ENCODE assay signal across 9 cellular contexts in the genomic region with DNA sequence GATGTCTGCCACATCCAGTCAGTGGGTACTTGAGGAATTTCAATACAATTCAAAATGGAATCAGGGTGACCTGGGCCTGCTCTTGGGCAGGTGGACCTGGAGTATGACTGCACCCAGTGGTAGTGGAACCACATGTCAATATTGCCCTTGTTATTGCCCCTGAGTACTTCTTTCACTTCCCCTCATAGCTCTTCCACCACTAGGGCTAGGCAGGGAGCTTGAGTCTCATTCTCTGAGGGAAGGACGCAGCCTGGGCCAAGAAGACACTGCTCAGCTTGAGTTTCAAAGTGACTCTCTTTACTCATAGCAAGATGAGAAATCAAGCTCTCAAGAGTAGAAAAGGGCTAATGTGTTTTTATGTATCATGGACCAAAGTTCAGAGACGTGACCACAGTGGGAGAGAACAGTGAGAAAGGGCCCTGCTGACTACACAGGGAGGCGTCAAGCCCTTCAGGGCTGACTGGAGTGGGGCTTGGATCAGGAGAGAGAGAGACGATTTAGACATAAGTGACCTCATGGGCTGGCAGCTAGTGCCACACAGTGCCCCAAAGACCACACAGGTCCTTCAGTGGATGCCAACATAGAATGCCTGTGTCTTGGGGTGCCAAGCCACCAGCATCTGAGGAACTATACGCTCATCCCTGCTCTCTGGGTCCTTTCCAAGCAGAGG. TPM values are rescaled to one million over a fixed set of nuclear protein-coding genes. Genes with fewer than 3 reads are reported as not detected.
DNase-seq lines count a peak whose midpoint lies in the region; ATAC-seq, FAIRE-seq and TF ChIP-seq lines count a peak whose summit lies in the region.
"Had no signal": no experiment of that assay in that cellular context is flagged by ENCODE, and none has a peak within 500 bp of the region (broad histone marks: within the 10 kb centered on the region; RNA-seq: fewer than 3 reads in every experiment).

No MANE protein-coding gene starts in this region.

- WGBS in GM12878 (ENCODE audit: insufficient coverage, insufficient replicate concordance, low lambda C conversion rate, missing lambda C conversion rate): 24% methylated on average over 5 of the region's 5 CpGs

- H3K9ac ChIP-seq in GM12878 (ENCODE audit: control insufficient read depth, insufficient read depth, low read length): no peak overlapping the region

- peak overlapping the region; percentile 69 for H3K4me2 ChIP-seq in GM12878 (ENCODE audit: control insufficient read depth, insufficient read depth)

- POLR2A ChIA-PET in GM12878 (lab: Charles Lee): interaction anchor here (0.9 to 1.8 kb wide), 10 partner anchors 11 to 60 kb away, joined by 3 to 7 read pairs (median 4); a partner anchor contains a TSS

- peak; percentile 79 for ATAC-seq in HG03135 (IDR thresholded peaks at IDR 0.05; ENCODE audit: unreplicated experiment)
- peak; percentile 93 for ATAC-seq in GM12878
- ATAC-seq in gastrocnemius medialis: no peak

- H3K36me3 ChIP-seq in GM12878 (ENCODE audit: control insufficient read depth in 2 of 2, insufficient read depth in 2 of 2, low read length in 1 of 2) (no peaks in the 10 kb centered on the region), gastrocnemius medialis (no peaks in the 10 kb centered on the region)
- H3K36me3 ChIP-seq: cardiac muscle cell had no signal

- no TSS peak for BruUV-seq in GM12878 (replicated peaks; lab: Mats Ljungman, UMichigan)

- TF ChIP-seq CTCF in GM13977 (IDR thresholded peaks at IDR 0.05; ENCODE audit: extremely low read depth, insufficient read depth, missing control alignments) (no peak), GM20000 (IDR thresholded peaks at IDR 0.05; ENCODE audit: extremely low read depth, missing control alignments) (no peak), GM12878 (IDR thresholded peaks at IDR 0.05 in 2 of 3, conservative IDR thresholded peaks at IDR 0.05 in 1 of 3; ENCODE audit: control insufficient read depth in 2 of 3, extremely low read depth in 1 of 3, insufficient read depth in 1 of 3, low read depth in 3 of 3, low read length in 3 of 3) (peak; percentile 23 to 43 (median 28); a peak in 4 of 6 replicates), gastrocnemius medialis (IDR thresholded peaks at IDR 0.05 in 4 of 5, conservative IDR thresholded peaks at IDR 0.05 in 1 of 5) (no peak)

- no peaks in the 10 kb centered on the region for H3K9me3 ChIP-seq in GM12878 (replicated peaks; ENCODE audit: control insufficient read depth, insufficient read depth, low read length)
- H3K9me3 ChIP-seq in gastrocnemius medialis: no peaks in the 10 kb centered on the region

- peak; percentile 64 for DNase-seq in GM13977 (ENCODE audit: low spot score)
- DNase-seq in GM20000 (ENCODE audit: low spot score): peak; percentile 61
- DNase-seq in GM12878 (ENCODE audit: low read depth, low spot score): peak; percentile 80
- no peak for DNase-seq in NCI-H524 (lab: John Stamatoyannopoulos, UW)
- no peak for DNase-seq in AG08395 (ENCODE audit: low spot score)
- no peak for DNase-seq in gastrocnemius medialis
- DNase-seq in Ammon's horn (ENCODE audit: low spot score): no peak

- no peaks in the 10 kb centered on the region for H4K20me1 ChIP-seq in GM12878 (ENCODE audit: control insufficient read depth, insufficient read depth)

- intact Hi-C loops in GM12878 (cut with micrococcal nuclease; ENCODE audit: unreplicated experiment): loop anchor here (2.0 kb wide), 1 partner anchor 60 kb away; a partner anchor contains a TSS
- intact Hi-C loops in gastrocnemius medialis (cut with DNase I; ENCODE audit: low total_unique reads): no loop called here

- TF ChIP-seq RAD21 in GM12878 (IDR thresholded peaks at IDR 0.05; ENCODE audit: insufficient read depth, low read depth, low read length): 0 out of 2 replicates have a peak, but pooled peaks have one; percentile 42

- SMC1A ChIA-PET in GM12878 (lab: Charles Lee; ENCODE audit: uncharacterized antibody, unreplicated experiment): interaction anchor here (0.8 to 16.5 kb wide), 13 partner anchors 9 to 108 kb away, joined by 3 to 343 read pairs (median 4); a partner anchor contains a TSS

- H3K27ac ChIP-seq in GM12878 (ENCODE audit: control insufficient read depth, insufficient read depth): peak overlapping the region; percentile 71
- no peak overlapping the region for H3K27ac ChIP-seq in gastrocnemius medialis
- H3K27ac ChIP-seq: cardiac muscle cell had no signal

- peak; percentile 39; the same call in 1 of the 2 replicates for TF ChIP-seq POLR2A in GM12878 (IDR thresholded peaks at IDR 0.05; ENCODE audit: low read depth, low read length)
- no peak for TF ChIP-seq POLR2A in gastrocnemius medialis (IDR thresholded peaks at IDR 0.05)

- H3K4me1 ChIP-seq in GM12878 (ENCODE audit: control insufficient read depth, insufficient read depth, low read length): peaks cover 26% of the 10 kb centered on the region
- peaks cover 4 to 13% of the 10 kb centered on the region in 2 donors for H3K4me1 ChIP-seq in gastrocnemius medialis

- H3K27me3 ChIP-seq in GM12878 (replicated peaks in 1 of 2; ENCODE audit: control insufficient read depth in 2 of 2, insufficient read depth in 2 of 2, low read length in 1 of 2): no peaks in the 10 kb centered on the region
- H3K27me3 ChIP-seq in gastrocnemius medialis: no peaks in the 10 kb centered on the region
- H3K27me3 ChIP-seq: cardiac muscle cell had no signal

- RAD21 ChIA-PET in GM12878 (lab: Charles Lee; ENCODE audit: unreplicated experiment): interaction anchor here (0.9 to 11.7 kb wide), 9 partner anchors 10 to 109 kb away, joined by 3 to 463 read pairs (median 5); a partner anchor contains a TSS

- FAIRE-seq in GM12878 (lab: Jason Lieb, UNC): peak; percentile 93

- no peaks in the 10 kb centered on the region for H3K79me2 ChIP-seq in GM12878 (ENCODE audit: control insufficient read depth, insufficient read depth, low read length)

- in situ Hi-C loops in GM13977 (cut with MboI; ENCODE audit: low pct_unique_long_range_greater_than_20kb, low sequenced_read_pairs, unreplicated experiment) (no loop called here), GM12878 (cut with MboI) (no loop called here), gastrocnemius medialis (cut with MboI; ENCODE audit: low sequenced_read_pairs in 4 of 4) (no loop called here)

- H3K4me3 ChIP-seq in GM12878 (no peak overlapping the region), gastrocnemius medialis (no peak overlapping the region)
- H3K4me3 ChIP-seq: cardiac muscle cell had no signal

- peak in 1 of 2 experiments; percentile 52; a peak in 1 of 4 replicates for TF ChIP-seq EP300 in GM12878 (IDR thresholded peaks at IDR 0.05; ENCODE audit: borderline replicate concordance in 1 of 2, control insufficient read depth in 1 of 2, low read depth in 2 of 2, low read length in 2 of 2)

- peak overlapping the region; percentile 68 for H2AFZ ChIP-seq in GM12878 (ENCODE audit: control insufficient read depth, low read depth, low read length)

- CTCF ChIA-PET in GM12878 (lab: Yijun Ruan, JAX): interaction anchor here (0.9 to 11.8 kb wide), 13 partner anchors 10 to 109 kb away, joined by 3 to 811 read pairs (median 4); no protein-coding TSS in a partner anchor

TF ChIP-seq in GM12878, 131 proteins besides CTCF, POLR2A, EP300 and RAD21 (continues in another document):
- TF ChIP-seq SMARCA5 (IDR thresholded peaks at IDR 0.05) (0 out of 2 replicates have a peak, but pooled peaks have one; percentile 22), JUND (IDR thresholded peaks at IDR 0.05; ENCODE audit: low read depth, low read length) (0 out of 2 replicates have a peak, but pooled peaks have one; percentile 26)

RNA-seq across cellular contexts. Expression of a gene that starts 12.8 kb away (rescaled TPM):
- 157 and 167 TPM in 2 replicates for total RNA-seq in GM12878 (2013; cell fraction: nucleolus; rRNA removed)
- total RNA-seq in GM12878 (2014; rRNA removed) (1,683 and 1,891 TPM in 2 replicates), GM12878 (2014; rRNA removed; fragmentation: Illumina TruSeq; extraction: Trizol) (3,682 and 3,944 TPM in 2 replicates), GM12878 (2021) (2,403 and 2,413 TPM in 2 replicates), gastrocnemius medialis (100 to 1,000 TPM; 121 to 177 (median 174) TPM)
- 1,103 TPM for polyA plus RNA-seq in GM12878 (2011; ENCODE audit: low read depth)
- polyA plus RNA-seq in GM12878 (2011; rRNA removed) (1,144 and 1,534 TPM in 2 replicates), GM12878 (2014; fragmentation: Illumina TruSeq; extraction: Trizol) (2,851 and 4,022 TPM in 2 replicates), GM12878 (2014; fragmentation: Nextera tagmentation; extraction: Ambion mirVana) (1,000 to 10,000 TPM; 3,548 to 5,018 TPM), GM12878 (2014; rRNA removed) (2,120 and 2,624 TPM in 2 replicates), GM12878 (2016; fragmentation: Nextera tagmentation; extraction: Ambion mirVana) (1,000 to 10,000 TPM; 3,379 to 3,894 TPM)
- polyA plus RNA-seq in GM12878 (2011; cell fraction: cytosol; rRNA removed): 791 and 1,273 TPM in 2 replicates
- 515 and 1,224 TPM in 2 replicates for polyA plus RNA-seq in GM12878 (2011; cell fraction: nucleus; rRNA removed)
- polyA plus RNA-seq in GM12878 (2012): 2,072 and 2,223 TPM in 2 replicates
- 163 and 293 TPM in 2 replicates for polyA minus RNA-seq in GM12878 (2011; rRNA and poly(A)+ RNA removed)
- 590 and 681 TPM in 2 replicates for polyA minus RNA-seq in GM12878 (2011; cell fraction: cytosol; rRNA and poly(A)+ RNA removed)
- polyA minus RNA-seq in GM12878 (2011; cell fraction: nucleus; rRNA and poly(A)+ RNA removed): 194 and 317 TPM in 2 replicates

RNA-seq across cellular contexts. Expression of a gene that starts 60.0 kb away (rescaled TPM):
- 32.4 and 37.4 TPM in 2 replicates for total RNA-seq in GM12878 (2013; cell fraction: nucleolus; rRNA removed)
- total RNA-seq in GM12878 (2014; rRNA removed) (51.1 and 56.9 TPM in 2 replicates), GM12878 (2014; rRNA removed; fragmentation: Illumina TruSeq; extraction: Trizol) (46.0 and 48.0 TPM in 2 replicates), GM12878 (2021) (39.2 and 42.6 TPM in 2 replicates), gastrocnemius medialis (10 to 100 TPM; 11.7 to 22.6 (median 17.6) TPM)
- 27.4 TPM for polyA plus RNA-seq in GM12878 (2011; ENCODE audit: low read depth)
- polyA plus RNA-seq in GM12878 (2011; rRNA removed) (62.5 and 66.9 TPM in 2 replicates), GM12878 (2014; fragmentation: Illumina TruSeq; extraction: Trizol) (66.2 and 86.5 TPM in 2 replicates), GM12878 (2014; fragmentation: Nextera tagmentation; extraction: Ambion mirVana) (10 to 100 TPM in 1 of 2 experiments, 1 to 10 TPM in 1; 8.2 to 15.9 TPM), GM12878 (2014; rRNA removed) (47.2 and 61.3 TPM in 2 replicates), GM12878 (2016; fragmentation: Nextera tagmentation; extraction: Ambion mirVana) (10 to 100 TPM; 68.9 to 69.4 TPM)
- polyA plus RNA-seq in GM12878 (2011; cell fraction: cytosol; rRNA removed): 51.4 and 53.3 TPM in 2 replicates
- 20.3 and 28.7 TPM in 2 replicates for polyA plus RNA-seq in GM12878 (2011; cell fraction: nucleus; rRNA removed)
- polyA plus RNA-seq in GM12878 (2012): 22.3 and 25.5 TPM in 2 replicates
- 23.3 and 31.5 TPM in 2 replicates for polyA minus RNA-seq in GM12878 (2011; rRNA and poly(A)+ RNA removed)
- 5.5 and 7.0 TPM in 2 replicates for polyA minus RNA-seq in GM12878 (2011; cell fraction: cytosol; rRNA and poly(A)+ RNA removed)
- polyA minus RNA-seq in GM12878 (2011; cell fraction: nucleus; rRNA and poly(A)+ RNA removed): 6.2 and 8.4 TPM in 2 replicates

Comparison
In these comparisons a context has a peak if more than half of its experiments do, and no peak if none do; other contexts are left out.
1. DNase-seq: peak in GM13977 (single experiment), GM20000 (single experiment) and GM12878 (single experiment); none in NCI-H524 (0 of 2), AG08395 (single experiment), gastrocnemius medialis (0 of 2) and Ammon's horn (single experiment).
2. CTCF ChIP-seq: peak in GM12878 (3 of 3); none in GM13977 (single experiment), GM20000 (single experiment) and gastrocnemius medialis (0 of 5).
3. ATAC-seq: peak in HG03135 (single experiment) and GM12878 (single experiment); none in gastrocnemius medialis (0 of 2).